Comparison of ENCODE assay signal across 24 cellular contexts in genomic region chr11:43537831-43538230, GRCh38.
"Had no signal": no experiment of that assay in that cellular context is flagged by ENCODE, and none has a peak within 500 bp of the region (broad histone marks: within the 10 kb centered on the region; RNA-seq: fewer than 3 reads in every experiment).

No MANE protein-coding gene starts in this region.

- FAIRE-seq: TTC549 had no signal

- H3K9ac ChIP-seq: KMS-11 had no signal

- ATAC-seq: activated T-cell treated with anti-CD3 and anti-CD28 coated beads, Interleukin-2, amount 50 U/mL, for 4 hours; T-helper 17 cell had no signal

- H3K4me1 Mint-ChIP-seq: activated CD4-positive, alpha-beta T cell treated with anti-CD3 and anti-CD28 coated beads, Interleukin-2, amount 10 ng/mL, durations not matched to agents 7 days and 5 days; T-helper 17 cell had no signal

- H3K27ac Mint-ChIP-seq: activated CD4-positive, alpha-beta memory T cell treated with anti-CD3 and anti-CD28 coated beads for 36 hours; activated CD4-positive, alpha-beta T cell treated with anti-CD3 and anti-CD28 coated beads, Interleukin-2, amount 10 ng/mL, durations not matched to agents 7 days and 5 days; activated naive CD8-positive, alpha-beta T cell; T-helper 17 cell had no signal

- H3K4me2 ChIP-seq: KMS-11 had no signal

- DNase-seq: activated CD4-positive, alpha-beta memory T cell treated with anti-CD3 and anti-CD28 coated beads for 36 hours; activated CD4-positive, alpha-beta T cell treated with anti-CD3 and anti-CD28 coated beads, Interleukin-2, amount 10 ng/mL, durations not matched to agents 7 days and 5 days; activated CD4-positive, CD25-positive, alpha-beta regulatory T cell; activated CD8-positive, alpha-beta memory T cell treated with anti-CD3 and anti-CD28 coated beads for 24 hours; activated effector memory CD4-positive, alpha-beta T cell treated with anti-CD3 and anti-CD28 coated beads, Interleukin-2, amount 50 U/mL, for 16 hours; activated naive CD4-positive, alpha-beta T cell treated with Interleukin-2 at 50 U/mL for 16 hours; activated T-cell treated with anti-CD3 and anti-CD28 coated beads, Interleukin-2, amount 50 U/mL, for 4 hours; amygdala; brain microvascular endothelial cell; NCI-H1092; NCI-H1417; NCI-H1694; NCI-H2029; NCI-H2107; NCI-H2171 treated with DMSO at 0.1 percent for 48 hours; NCI-H226; NCI-H526 treated with DMSO at 0.1 percent for 48 hours; NK-92 treated with Interleukin-12 subunit alpha and Interleukin-12 subunit beta, amount 100 ng/mL, for 24 hours; SHP77 treated with DMSO at 0.1 percent for 48 hours; T-helper 17 cell; T-helper 9 cell had no signal

- H3K4me3 Mint-ChIP-seq: activated CD4-positive, alpha-beta memory T cell treated with anti-CD3 and anti-CD28 coated beads for 36 hours; activated CD4-positive, alpha-beta T cell treated with anti-CD3 and anti-CD28 coated beads, Interleukin-2, amount 10 ng/mL, durations not matched to agents 7 days and 5 days; activated naive CD8-positive, alpha-beta T cell; activated T-cell treated with anti-CD3 and anti-CD28 coated beads, Interleukin-2, amount 50 U/mL, for 4 hours; T-helper 17 cell had no signal

- H3K36me3 ChIP-seq: brain microvascular endothelial cell had no signal

- H3K9me3 Mint-ChIP-seq: activated CD4-positive, alpha-beta T cell treated with anti-CD3 and anti-CD28 coated beads, Interleukin-2, amount 10 ng/mL, durations not matched to agents 7 days and 5 days had no signal

- H3K36me3 Mint-ChIP-seq: activated CD4-positive, alpha-beta memory T cell treated with anti-CD3 and anti-CD28 coated beads for 36 hours; activated naive CD8-positive, alpha-beta T cell had no signal

- H3K27ac ChIP-seq: brain microvascular endothelial cell, KMS-11 had no signal
